ENCODE assay signal across 8 cellular contexts in the genomic region with DNA sequence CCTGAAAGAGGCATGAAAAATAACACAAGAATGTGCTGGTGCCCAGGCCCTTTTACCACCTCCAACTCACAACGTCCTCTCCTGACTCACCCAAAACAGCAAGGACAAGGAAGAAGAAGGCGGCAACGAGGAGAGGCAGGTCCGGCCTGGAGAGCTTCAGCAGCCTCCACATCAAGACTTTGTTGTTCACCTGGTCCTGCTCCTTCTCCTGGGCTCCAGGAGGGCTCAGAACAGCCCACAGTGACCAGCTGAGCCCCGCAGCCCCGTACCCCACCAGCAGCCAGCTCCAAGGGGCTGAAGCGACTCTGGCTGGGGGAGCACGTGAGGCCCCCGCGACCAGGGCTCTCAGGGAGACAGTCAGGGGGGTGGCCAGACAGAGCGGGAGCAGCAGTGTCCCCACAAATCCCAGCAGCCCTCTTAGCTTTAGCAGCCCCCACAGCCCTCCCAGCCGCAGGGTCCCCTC. TPM values are rescaled to one million over a fixed set of nuclear protein-coding genes. Genes with fewer than 3 reads are reported as not detected.
A peak's percentile ranks its signal among the peaks of the same experiment; 100 is the strongest.
DNase-seq lines count a peak whose midpoint lies in the region; ATAC-seq and TF ChIP-seq lines count a peak whose summit lies in the region.

No MANE protein-coding gene starts in this region.

- peak overlapping the region; percentile 83 for H3K4me3 Mint-ChIP-seq in activated CD4-positive, alpha-beta T cell treated with anti-CD3 and anti-CD28 coated beads, Interleukin-2, amount 10 ng/mL, durations not matched to agents 24 days and 14 days
- peak overlapping the region; percentile 80 for H3K4me3 Mint-ChIP-seq in glutamatergic neuron (ENCODE audit: unreplicated experiment)

- H3K9me3 Mint-ChIP-seq in activated CD4-positive, alpha-beta T cell treated with anti-CD3 and anti-CD28 coated beads, Interleukin-2, amount 10 ng/mL, durations not matched to agents 24 days and 14 days = peaks cover 5% of the 10 kb centered on the region
- H3K9me3 Mint-ChIP-seq in glutamatergic neuron (ENCODE audit: unreplicated experiment) = no peaks in the 10 kb centered on the region

- H3K36me3 ChIP-seq in WERI-Rb-1 (no peaks in the 10 kb centered on the region), spleen (peaks cover 0 to 79% (median 54%) of the 10 kb centered on the region in 6 donors)

- peaks cover 80% of the 10 kb centered on the region for H3K36me3 Mint-ChIP-seq in activated CD4-positive, alpha-beta T cell treated with anti-CD3 and anti-CD28 coated beads, Interleukin-2, amount 10 ng/mL, durations not matched to agents 24 days and 14 days (ENCODE audit: low read depth)
- no peaks in the 10 kb centered on the region for H3K36me3 Mint-ChIP-seq in glutamatergic neuron (ENCODE audit: unreplicated experiment)

- peak overlapping the region; percentile 79 for H3K27ac ChIP-seq in WERI-Rb-1
- peak overlapping the region; percentile 91 to 100 (median 97) for H3K27ac ChIP-seq in spleen

- TF ChIP-seq CTCF in WERI-Rb-1 (IDR thresholded peaks at IDR 0.05; ENCODE audit: low read depth, low read length) (no peak), glutamatergic neuron (IDR thresholded peaks at IDR 0.05; ENCODE audit: partially characterized antibody, unreplicated experiment) (no peak), spleen (IDR thresholded peaks at IDR 0.05 in 8 of 11, conservative IDR thresholded peaks at IDR 0.05 in 3 of 11) (no peak)

- H3K27me3 ChIP-seq in WERI-Rb-1 (ENCODE audit: insufficient read depth, low read depth, severe bottlenecking) (no peaks in the 10 kb centered on the region), spleen (replicated peaks in 1 of 7) (no peaks in the 10 kb centered on the region)

- DNase-seq in activated CD4-positive, alpha-beta T cell treated with anti-CD3 and anti-CD28 coated beads, Interleukin-2, amount 10 ng/mL, durations not matched to agents 24 days and 14 days = peak; percentile 61
- no peak for DNase-seq in activated CD4-positive, alpha-beta T cell treated with anti-CD3 and anti-CD28 coated beads, Interleukin-2, amount 50 U/mL, for 4 hours
- DNase-seq in WERI-Rb-1 (no peak), glutamatergic neuron (no peak), spleen (no peak), NCI-H226 (no peak)

- H3K4me1 Mint-ChIP-seq in activated CD4-positive, alpha-beta T cell treated with anti-CD3 and anti-CD28 coated beads, Interleukin-2, amount 10 ng/mL, durations not matched to agents 24 days and 14 days = peaks cover 76% of the 10 kb centered on the region
- no peaks in the 10 kb centered on the region for H3K4me1 Mint-ChIP-seq in glutamatergic neuron (ENCODE audit: low read depth, unreplicated experiment)

- H3K9me3 ChIP-seq in WERI-Rb-1 (ENCODE audit: severe bottlenecking) (no peaks in the 10 kb centered on the region), spleen (no peaks in the 10 kb centered on the region)

- H3K4me3 ChIP-seq in WERI-Rb-1 (ENCODE audit: low read depth, low read length) (peak overlapping the region; percentile 70), spleen (peak overlapping the region; percentile 70 to 90 (median 85))

- H3K27me3 Mint-ChIP-seq in activated CD4-positive, alpha-beta T cell treated with anti-CD3 and anti-CD28 coated beads, Interleukin-2, amount 10 ng/mL, durations not matched to agents 24 days and 14 days = no peaks in the 10 kb centered on the region
- H3K27me3 Mint-ChIP-seq in glutamatergic neuron (ENCODE audit: unreplicated experiment) = no peaks in the 10 kb centered on the region

- ATAC-seq in HG03108 (IDR thresholded peaks at IDR 0.05; ENCODE audit: unreplicated experiment) (no peak), GM19452 (IDR thresholded peaks at IDR 0.05; ENCODE audit: unreplicated experiment) (no peak)

- intact Hi-C loops in activated CD4-positive, alpha-beta T cell treated with anti-CD3 and anti-CD28 coated beads, Interleukin-2, amount 10 ng/mL, durations not matched to agents 24 days and 14 days (cut with micrococcal nuclease) = loop anchor here (1.0 kb wide), 2 partner anchors 17 to 31 kb away; a partner anchor contains a TSS
- intact Hi-C loops in spleen (cut with DNase I; ENCODE audit: low total_unique reads) = no loop called here

- no peak for TF ChIP-seq POLR2A in spleen (IDR thresholded peaks at IDR 0.05)

- 17 to 52% (median 23%) methylated on average over 4 to 12 of the region's 12 CpGs for WGBS in spleen, 5 donors

- peak overlapping the region; percentile 99 for H3K27ac Mint-ChIP-seq in activated CD4-positive, alpha-beta T cell treated with anti-CD3 and anti-CD28 coated beads, Interleukin-2, amount 10 ng/mL, durations not matched to agents 24 days and 14 days
- no peak overlapping the region for H3K27ac Mint-ChIP-seq in glutamatergic neuron (ENCODE audit: unreplicated experiment)

- H3K4me1 ChIP-seq in spleen = peaks cover 44 to 95% (median 68%) of the 10 kb centered on the region in 6 donors

RNA-seq across cellular contexts. Expression of a gene that starts 0.9 kb away (rescaled TPM):
- total RNA-seq in activated CD4-positive, alpha-beta T cell treated with anti-CD3 and anti-CD28 coated beads, Interleukin-2, amount 10 ng/mL, durations not matched to agents 24 days and 14 days = 152 and 163 TPM in 2 replicates
- total RNA-seq in glutamatergic neuron (ENCODE audit: unreplicated experiment) = 1.9 TPM
- 100 to 1,000 TPM in 1 of 7 donors, 10 to 100 TPM in 6; 33.0 to 106 (median 77.9) TPM for total RNA-seq in spleen
- polyA plus RNA-seq in spleen = 10 to 100 TPM; 26.4 to 40.9 (median 34.0) TPM

RNA-seq across cellular contexts. Expression of a gene that starts 6.2 kb away (rescaled TPM):
- total RNA-seq in activated CD4-positive, alpha-beta T cell treated with anti-CD3 and anti-CD28 coated beads, Interleukin-2, amount 10 ng/mL, durations not matched to agents 24 days and 14 days = 342 and 353 TPM in 2 replicates
- total RNA-seq in glutamatergic neuron (ENCODE audit: unreplicated experiment) = not detected
- total RNA-seq in spleen = 100 to 1,000 TPM; 109 to 156 (median 147) TPM
- polyA plus RNA-seq in spleen = 100 to 1,000 TPM; 248 to 288 (median 279) TPM

RNA-seq across cellular contexts. Expression of a gene that starts 15.8 kb away (rescaled TPM):
- total RNA-seq in activated CD4-positive, alpha-beta T cell treated with anti-CD3 and anti-CD28 coated beads, Interleukin-2, amount 10 ng/mL, durations not matched to agents 24 days and 14 days = 275 and 283 TPM in 2 replicates
- total RNA-seq in glutamatergic neuron (ENCODE audit: unreplicated experiment) (0.25 TPM), spleen (100 to 1,000 TPM; 108 to 172 (median 147) TPM)
- polyA plus RNA-seq in spleen = 100 to 1,000 TPM in 2 of 3 donors, 10 to 100 TPM in 1; 98.5 to 154 (median 133) TPM

RNA-seq across cellular contexts. Expression of a gene that starts 16.3 kb away (rescaled TPM):
- 249 and 257 TPM in 2 replicates for total RNA-seq in activated CD4-positive, alpha-beta T cell treated with anti-CD3 and anti-CD28 coated beads, Interleukin-2, amount 10 ng/mL, durations not matched to agents 24 days and 14 days
- not detected for total RNA-seq in glutamatergic neuron (ENCODE audit: unreplicated experiment)
- total RNA-seq in spleen = 100 to 1,000 TPM; 141 to 206 (median 169) TPM
- polyA plus RNA-seq in spleen = 100 to 1,000 TPM; 172 to 328 (median 204) TPM

RNA-seq across cellular contexts. Expression of a gene that starts 20.9 kb away (rescaled TPM):
- 2.8 and 4.2 TPM in 2 replicates for total RNA-seq in activated CD4-positive, alpha-beta T cell treated with anti-CD3 and anti-CD28 coated beads, Interleukin-2, amount 10 ng/mL, durations not matched to agents 24 days and 14 days
- total RNA-seq in glutamatergic neuron (ENCODE audit: unreplicated experiment) = not detected
- 10 to 100 TPM; 30.7 to 50.7 (median 43.9) TPM for total RNA-seq in spleen
- 100 to 1,000 TPM; 112 to 179 (median 141) TPM for polyA plus RNA-seq in spleen

Comparison
In these comparisons a context has a peak if more than half of its experiments do, and no peak if none do; other contexts are left out.
1. RNA of a gene that starts 0.9 kb away (total RNA-seq): 152 to 163 TPM in activated CD4-positive, alpha-beta T cell treated with anti-CD3 and anti-CD28 coated beads, Interleukin-2, amount 10 ng/mL, durations not matched to agents 24 days and 14 days and 33.0 to 106 TPM in spleen; 1.9 TPM in glutamatergic neuron (single experiment); every median in the first group is over 10 times any median in the second.
2. RNA of a gene that starts 6.2 kb away (total RNA-seq): 342 to 353 TPM in activated CD4-positive, alpha-beta T cell treated with anti-CD3 and anti-CD28 coated beads, Interleukin-2, amount 10 ng/mL, durations not matched to agents 24 days and 14 days and 109 to 156 TPM in spleen; not detected in glutamatergic neuron (single experiment); every median in the first group is over 10 times any median in the second.
3. RNA of a gene that starts 15.8 kb away (total RNA-seq): 275 to 283 TPM in activated CD4-positive, alpha-beta T cell treated with anti-CD3 and anti-CD28 coated beads, Interleukin-2, amount 10 ng/mL, durations not matched to agents 24 days and 14 days and 108 to 172 TPM in spleen; 0.25 TPM in glutamatergic neuron (single experiment); every median in the first group is over 10 times any median in the second.